ENCODE assay signal across 1 cellular context in the genomic region with DNA sequence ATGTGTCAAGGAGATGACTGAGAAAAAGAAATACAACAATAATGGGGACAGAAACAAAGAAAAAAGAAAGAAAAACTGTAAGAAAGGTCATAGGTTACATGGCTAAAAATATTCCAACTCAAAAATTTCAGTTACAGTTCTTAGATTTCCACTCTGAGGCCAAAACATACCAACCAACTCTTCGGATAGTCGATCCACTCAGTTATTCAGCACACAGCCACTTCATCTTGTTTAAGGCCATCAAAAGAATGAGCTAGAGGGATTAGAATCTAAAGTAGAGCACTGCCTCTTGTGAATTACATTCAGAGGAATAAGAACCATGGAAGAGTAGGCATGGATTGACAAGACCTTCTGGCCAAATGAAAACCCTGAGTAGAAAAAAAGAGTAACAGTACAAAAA.
TF ChIP-seq lines count a peak whose summit lies in the region.

No MANE protein-coding gene starts in this region.

TF ChIP-seq in SK-N-SH, 30 proteins besides CTCF, POLR2A, EP300 and RAD21 (continued from another document):
- TF ChIP-seq, protein P1, sequence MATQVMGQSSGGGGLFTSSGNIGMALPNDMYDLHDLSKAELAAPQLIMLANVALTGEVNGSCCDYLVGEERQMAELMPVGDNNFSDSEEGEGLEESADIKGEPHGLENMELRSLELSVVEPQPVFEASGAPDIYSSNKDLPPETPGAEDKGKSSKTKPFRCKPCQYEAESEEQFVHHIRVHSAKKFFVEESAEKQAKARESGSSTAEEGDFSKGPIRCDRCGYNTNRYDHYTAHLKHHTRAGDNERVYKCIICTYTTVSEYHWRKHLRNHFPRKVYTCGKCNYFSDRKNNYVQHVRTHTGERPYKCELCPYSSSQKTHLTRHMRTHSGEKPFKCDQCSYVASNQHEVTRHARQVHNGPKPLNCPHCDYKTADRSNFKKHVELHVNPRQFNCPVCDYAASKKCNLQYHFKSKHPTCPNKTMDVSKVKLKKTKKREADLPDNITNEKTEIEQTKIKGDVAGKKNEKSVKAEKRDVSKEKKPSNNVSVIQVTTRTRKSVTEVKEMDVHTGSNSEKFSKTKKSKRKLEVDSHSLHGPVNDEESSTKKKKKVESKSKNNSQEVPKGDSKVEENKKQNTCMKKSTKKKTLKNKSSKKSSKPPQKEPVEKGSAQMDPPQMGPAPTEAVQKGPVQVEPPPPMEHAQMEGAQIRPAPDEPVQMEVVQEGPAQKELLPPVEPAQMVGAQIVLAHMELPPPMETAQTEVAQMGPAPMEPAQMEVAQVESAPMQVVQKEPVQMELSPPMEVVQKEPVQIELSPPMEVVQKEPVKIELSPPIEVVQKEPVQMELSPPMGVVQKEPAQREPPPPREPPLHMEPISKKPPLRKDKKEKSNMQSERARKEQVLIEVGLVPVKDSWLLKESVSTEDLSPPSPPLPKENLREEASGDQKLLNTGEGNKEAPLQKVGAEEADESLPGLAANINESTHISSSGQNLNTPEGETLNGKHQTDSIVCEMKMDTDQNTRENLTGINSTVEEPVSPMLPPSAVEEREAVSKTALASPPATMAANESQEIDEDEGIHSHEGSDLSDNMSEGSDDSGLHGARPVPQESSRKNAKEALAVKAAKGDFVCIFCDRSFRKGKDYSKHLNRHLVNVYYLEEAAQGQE (IDR thresholded peaks at IDR 0.05; ENCODE audit: low read depth, low read length), result no peak
- TF ChIP-seq ZBTB33 (IDR thresholded peaks at IDR 0.05; ENCODE audit: borderline replicate concordance, low read depth) (no peak), NRF1 (IDR thresholded peaks at IDR 0.05; ENCODE audit: low read depth, low read length) (no peak)
